Comparison of ENCODE assay signal across 1 cellular context in the genomic region with DNA sequence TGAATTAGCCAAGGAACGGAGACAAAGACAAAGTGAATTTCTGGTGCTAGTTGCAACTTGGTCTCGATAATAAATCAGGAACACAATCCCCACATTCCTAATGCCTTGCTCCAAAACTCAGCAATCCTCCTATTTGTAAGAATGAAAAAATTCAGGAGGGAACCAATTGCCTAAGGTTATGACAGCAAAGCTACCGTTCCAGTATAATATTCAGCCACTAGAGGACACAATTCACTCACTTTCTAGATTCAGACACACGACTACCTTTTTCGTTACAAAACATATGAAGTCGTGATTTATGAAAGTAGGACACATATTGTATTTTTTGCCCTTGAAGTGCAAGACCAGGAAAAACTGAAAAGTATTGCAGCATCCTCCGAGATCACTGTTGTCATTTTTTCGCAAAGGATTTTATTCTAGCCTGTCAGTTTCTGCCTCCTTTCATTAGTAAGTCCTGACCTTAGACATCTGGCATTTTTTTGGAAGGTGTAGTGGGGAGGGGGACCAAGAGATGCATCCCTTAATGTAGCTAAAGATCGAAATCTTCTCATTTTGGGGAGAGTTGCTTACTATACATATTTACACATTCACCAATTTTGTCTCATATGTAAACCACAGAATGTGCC.
TF ChIP-seq lines count a peak whose summit lies in the region.

No MANE protein-coding gene starts in this region.

TF ChIP-seq in IMR-90, 13 proteins besides CTCF, POLR2A, EP300 and RAD21 (continued from another document):
- TF ChIP-seq USF2 (IDR thresholded peaks at IDR 0.05; ENCODE audit: low read depth, low read length) = no peak
